Comparison of ENCODE assay signal across 17 cellular contexts in genomic region chr1:205170532-205171269, GRCh38. TPM values are rescaled to one million over a fixed set of nuclear protein-coding genes. Genes with fewer than 3 reads are reported as not detected.
DNase-seq lines count a peak whose midpoint lies in the region; ATAC-seq, FAIRE-seq and TF ChIP-seq lines count a peak whose summit lies in the region.
"Had no signal": no experiment of that assay in that cellular context is flagged by ENCODE, and none has a peak within 500 bp of the region (broad histone marks: within the 10 kb centered on the region; RNA-seq: fewer than 3 reads in every experiment).

No MANE protein-coding gene starts in this region.

- no peak overlapping the region for H3K56ac ChIP-seq in mesendoderm (ENCODE audit: low read length)

- no peak overlapping the region for H3K27ac Mint-ChIP-seq in activated CD8-positive, alpha-beta T cell treated with anti-CD3 and anti-CD28 coated beads, Interleukin-2, amount 10 ng/mL, durations not matched to agents 7 days and 5 days
- no peak overlapping the region for H3K27ac Mint-ChIP-seq in progenitor cell of endocrine pancreas

- H3K4me2 ChIP-seq in mesendoderm (ENCODE audit: low read length) = no peak overlapping the region

- H4K5ac ChIP-seq in mesendoderm (ENCODE audit: low read length) = no peak overlapping the region

- H3K36me3 ChIP-seq in mesendoderm (ENCODE audit: control insufficient read depth, insufficient read depth, low read length) (no peaks in the 10 kb centered on the region), left ventricle myocardium inferior (peaks cover 39% of the 10 kb centered on the region)
- H3K36me3 ChIP-seq: BE2C had no signal

- no peak overlapping the region for H2BK15ac ChIP-seq in mesendoderm (replicated peaks; ENCODE audit: low read depth)

- no peak overlapping the region for H3K9ac ChIP-seq in mesendoderm (ENCODE audit: low read length)

- TF ChIP-seq POLR2A in GM12891 (IDR thresholded peaks at IDR 0.05; ENCODE audit: low read depth, low read length) = no peak

- H3K4me1 ChIP-seq in mesendoderm (ENCODE audit: control insufficient read depth, low read depth, low read length) = no peaks in the 10 kb centered on the region
- H3K4me1 ChIP-seq in left ventricle myocardium inferior = peaks cover 10% of the 10 kb centered on the region

- H2BK5ac ChIP-seq in mesendoderm (ENCODE audit: low read length) = no peak overlapping the region

- H3K79me1 ChIP-seq in mesendoderm (ENCODE audit: low read length) = no peaks in the 10 kb centered on the region

- H3K4me3 ChIP-seq in mesendoderm (ENCODE audit: low read length) (no peak overlapping the region), left ventricle myocardium inferior (no peak overlapping the region)
- H3K4me3 ChIP-seq: MG63 had no signal

- no peak overlapping the region for H3K18ac ChIP-seq in mesendoderm (ENCODE audit: low read length)

- no peak for DNase-seq in GM12891 (ENCODE audit: insufficient read length, low spot score)
- DNase-seq in HUDEP-2 (lab: John Stamatoyannopoulos, UW; ENCODE audit: unreplicated experiment in 76 of 76) = peak in 68 of 76 experiments; percentile 3 to 86 (median 43)
- no peak for DNase-seq in activated CD8-positive, alpha-beta T cell treated with anti-CD3 and anti-CD28 coated beads, Interleukin-2, amount 10 ng/mL, durations not matched to agents 7 days and 5 days
- DNase-seq in mesendoderm = peak; percentile 26
- DNase-seq in progenitor cell of endocrine pancreas (ENCODE audit: low spot score, unreplicated experiment) = no peak
- DNase-seq in RWPE1 (ENCODE audit: low spot score) = no peak
- no peak for DNase-seq in left ventricle myocardium inferior
- DNase-seq: BE2C, GF-D8, GOT3, MG63, NCI-H1092 treated with DMSO at 0.1 percent for 48 hours, NCI-H1694, NCI-H446, NCI-H748 treated with DMSO at 0.1 percent for 48 hours, Right ventricle myocardium superior had no signal

- FAIRE-seq in GM12891 (lab: Jason Lieb, UNC) = peak; percentile 31

- no peak for TF ChIP-seq CTCF in progenitor cell of endocrine pancreas (IDR thresholded peaks at IDR 0.05; ENCODE audit: unreplicated experiment)
- no peak for TF ChIP-seq CTCF in RWPE1 (conservative IDR thresholded peaks at IDR 0.05; ENCODE audit: low read depth)
- TF ChIP-seq CTCF in left ventricle myocardium inferior (IDR thresholded peaks at IDR 0.05; ENCODE audit: borderline replicate concordance) = no peak

- H3K27me3 Mint-ChIP-seq in activated CD8-positive, alpha-beta T cell treated with anti-CD3 and anti-CD28 coated beads, Interleukin-2, amount 10 ng/mL, durations not matched to agents 7 days and 5 days (ENCODE audit: low read depth) = no peaks in the 10 kb centered on the region
- no peaks in the 10 kb centered on the region for H3K27me3 Mint-ChIP-seq in progenitor cell of endocrine pancreas
- H3K27me3 Mint-ChIP-seq: CD4-positive, alpha-beta memory T cell had no signal

- H3K23ac ChIP-seq in mesendoderm (ENCODE audit: low read length) = no peak overlapping the region

- H3K79me2 ChIP-seq in mesendoderm (ENCODE audit: control insufficient read depth, insufficient read depth, low read length) = no peaks in the 10 kb centered on the region

- H3K27me3 ChIP-seq in mesendoderm (ENCODE audit: insufficient read depth, low read length, poor library complexity) (no peaks in the 10 kb centered on the region), left ventricle myocardium inferior (ENCODE audit: low read depth) (no peaks in the 10 kb centered on the region)
- H3K27me3 ChIP-seq: BE2C, MG63 had no signal

- peaks cover 44% of the 10 kb centered on the region for H3K36me3 Mint-ChIP-seq in activated CD8-positive, alpha-beta T cell treated with anti-CD3 and anti-CD28 coated beads, Interleukin-2, amount 10 ng/mL, durations not matched to agents 7 days and 5 days (ENCODE audit: low read depth)
- H3K36me3 Mint-ChIP-seq in progenitor cell of endocrine pancreas (ENCODE audit: insufficient read depth) = peaks cover 15% of the 10 kb centered on the region

- intact Hi-C loops in left ventricle myocardium inferior (cut with micrococcal nuclease) = no loop called here

- no peak overlapping the region for H4K8ac ChIP-seq in mesendoderm (ENCODE audit: low read depth, low read length)

- no peaks in the 10 kb centered on the region for H3K9me3 ChIP-seq in left ventricle myocardium inferior (replicated peaks)
- H3K9me3 ChIP-seq: BE2C, MG63 had no signal

- H3K4ac ChIP-seq in mesendoderm (ENCODE audit: low read depth, low read length) = no peak overlapping the region

- ATAC-seq in activated CD8-positive, alpha-beta T cell treated with anti-CD3 and anti-CD28 coated beads, Interleukin-2, amount 10 ng/mL, durations not matched to agents 7 days and 5 days = no peak

- CTCF ChIA-PET in activated CD8-positive, alpha-beta T cell treated with anti-CD3 and anti-CD28 coated beads, Interleukin-2, amount 10 ng/mL, durations not matched to agents 7 days and 5 days (lab: Charles Lee) = interaction anchor here (0.8 to 2.1 kb wide), 4 partner anchors 15 to 85 kb away, joined by 3 to 9 read pairs (median 5); no protein-coding TSS in a partner anchor
- CTCF ChIA-PET in RWPE1 (lab: Yijun Ruan, JAX) = interaction anchor here (0.9 kb wide), 1 partner anchor 29 kb away, joined by 9 read pairs; no protein-coding TSS in a partner anchor

- no CpG with 5 or more reads among the region's 9 CpGs for WGBS in mesendoderm (ENCODE audit: extremely low coverage, insufficient coverage, low lambda C conversion rate)

- no peaks in the 10 kb centered on the region for H3K9me3 Mint-ChIP-seq in activated CD8-positive, alpha-beta T cell treated with anti-CD3 and anti-CD28 coated beads, Interleukin-2, amount 10 ng/mL, durations not matched to agents 7 days and 5 days (ENCODE audit: insufficient read depth)
- no peaks in the 10 kb centered on the region for H3K9me3 Mint-ChIP-seq in progenitor cell of endocrine pancreas (ENCODE audit: low read depth)
- H3K9me3 Mint-ChIP-seq: CD4-positive, alpha-beta memory T cell had no signal

- no peak overlapping the region for H2AK5ac ChIP-seq in mesendoderm (ENCODE audit: low read length)

- H3K4me1 Mint-ChIP-seq in activated CD8-positive, alpha-beta T cell treated with anti-CD3 and anti-CD28 coated beads, Interleukin-2, amount 10 ng/mL, durations not matched to agents 7 days and 5 days (ENCODE audit: low read depth) = peaks cover 32% of the 10 kb centered on the region
- H3K4me1 Mint-ChIP-seq in progenitor cell of endocrine pancreas (ENCODE audit: low read depth) = peaks cover 5% of the 10 kb centered on the region

- H3K27ac ChIP-seq in mesendoderm (ENCODE audit: low read depth, low read length) (no peak overlapping the region), RWPE1 (no peak overlapping the region), left ventricle myocardium inferior (replicated peaks) (no peak overlapping the region)

- H3K4me3 Mint-ChIP-seq in activated CD8-positive, alpha-beta T cell treated with anti-CD3 and anti-CD28 coated beads, Interleukin-2, amount 10 ng/mL, durations not matched to agents 7 days and 5 days = peak overlapping the region; percentile 48
- no peak overlapping the region for H3K4me3 Mint-ChIP-seq in progenitor cell of endocrine pancreas (ENCODE audit: low read depth)

- H2BK120ac ChIP-seq in mesendoderm (ENCODE audit: low read depth, low read length) = no peak overlapping the region

- POLR2A ChIA-PET in activated CD8-positive, alpha-beta T cell treated with anti-CD3 and anti-CD28 coated beads, Interleukin-2, amount 10 ng/mL, durations not matched to agents 7 days and 5 days (lab: Charles Lee) = interaction anchor here (1.5 kb wide), 1 partner anchor 48 kb away, joined by 4 read pairs; the partner anchor contains the start of gene RBBP5
- POLR2A ChIA-PET in RWPE1 (lab: Yijun Ruan, JAX; ENCODE audit: low non-redundant PET) = no interaction called here

TF ChIP-seq in GM12891, 5 proteins besides CTCF, POLR2A, EP300 and RAD21:
- TF ChIP-seq TAF1 (IDR thresholded peaks at IDR 0.05; ENCODE audit: low read depth, low read length) (no peak), PAX5 (IDR thresholded peaks at IDR 0.05; ENCODE audit: insufficient read depth, low read length, severe bottlenecking) (no peak), POLR2AphosphoS5 (IDR thresholded peaks at IDR 0.05; ENCODE audit: low read depth, low read length) (no peak), POU2F2 (IDR thresholded peaks at IDR 0.05; ENCODE audit: low read depth, low read length) (no peak), SPI1 (IDR thresholded peaks at IDR 0.05; ENCODE audit: low read depth, low read length) (no peak)
TF ChIP-seq in GM12891: peak in this region for 0.

RNA-seq across cellular contexts. Expression of gene DSTYK, which starts 40.8 kb away (rescaled TPM):
- 1.2 TPM for polyA plus RNA-seq in GM12891 (2012; ENCODE audit: low read depth, missing spikeins)
- 10 to 100 TPM in 1 of 2 experiments, 1 to 10 TPM in 1; 9.7 to 10.4 TPM for total RNA-seq in activated CD8-positive, alpha-beta T cell treated with anti-CD3 and anti-CD28 coated beads, Interleukin-2, amount 10 ng/mL, durations not matched to agents 7 days and 5 days
- polyA plus RNA-seq in mesendoderm (2013, experiment 1 of 2) = 3.8 TPM
- 3.6 TPM for polyA plus RNA-seq in mesendoderm (2013, experiment 2 of 2)
- total RNA-seq in progenitor cell of endocrine pancreas (10.4 and 11.0 TPM in 2 replicates), left ventricle myocardium inferior (6.3 TPM)

RNA-seq across cellular contexts. Expression of gene RBBP5, which starts 48.9 kb away (rescaled TPM):
- 5.2 TPM for polyA plus RNA-seq in GM12891 (2012; ENCODE audit: low read depth, missing spikeins)
- total RNA-seq in activated CD8-positive, alpha-beta T cell treated with anti-CD3 and anti-CD28 coated beads, Interleukin-2, amount 10 ng/mL, durations not matched to agents 7 days and 5 days = 10 to 100 TPM; 20.3 to 22.0 TPM
- polyA plus RNA-seq in mesendoderm (2013, experiment 1 of 2) = 12.3 TPM
- 12.0 TPM for polyA plus RNA-seq in mesendoderm (2013, experiment 2 of 2)
- total RNA-seq in progenitor cell of endocrine pancreas (19.6 and 20.9 TPM in 2 replicates), left ventricle myocardium inferior (10.3 TPM)

RNA-seq across cellular contexts. Expression of gene TMCC2, which starts 57.0 kb away (rescaled TPM):
- 0.46 TPM for polyA plus RNA-seq in GM12891 (2012; ENCODE audit: low read depth, missing spikeins)
- total RNA-seq in activated CD8-positive, alpha-beta T cell treated with anti-CD3 and anti-CD28 coated beads, Interleukin-2, amount 10 ng/mL, durations not matched to agents 7 days and 5 days = 1 to 10 TPM; 2.6 to 2.7 TPM
- 3.2 TPM for polyA plus RNA-seq in mesendoderm (2013, experiment 1 of 2)
- 3.2 TPM for polyA plus RNA-seq in mesendoderm (2013, experiment 2 of 2)
- total RNA-seq in progenitor cell of endocrine pancreas = 4.6 and 5.0 TPM in 2 replicates
- total RNA-seq in left ventricle myocardium inferior = 2.5 TPM

Comparison
In these comparisons a context has a peak if more than half of its experiments do, and no peak if none do; other contexts are left out.
1. DNase-seq: peak in HUDEP-2 (68 of 76) and mesendoderm (single experiment); none in GM12891 (single experiment), activated CD8-positive, alpha-beta T cell treated with anti-CD3 and anti-CD28 coated beads, Interleukin-2, amount 10 ng/mL, durations not matched to agents 7 days and 5 days (single experiment), progenitor cell of endocrine pancreas (single experiment), RWPE1 (single experiment) and left ventricle myocardium inferior (single experiment).